ENCODE assay signal across 20 cellular contexts in the genomic region with DNA sequence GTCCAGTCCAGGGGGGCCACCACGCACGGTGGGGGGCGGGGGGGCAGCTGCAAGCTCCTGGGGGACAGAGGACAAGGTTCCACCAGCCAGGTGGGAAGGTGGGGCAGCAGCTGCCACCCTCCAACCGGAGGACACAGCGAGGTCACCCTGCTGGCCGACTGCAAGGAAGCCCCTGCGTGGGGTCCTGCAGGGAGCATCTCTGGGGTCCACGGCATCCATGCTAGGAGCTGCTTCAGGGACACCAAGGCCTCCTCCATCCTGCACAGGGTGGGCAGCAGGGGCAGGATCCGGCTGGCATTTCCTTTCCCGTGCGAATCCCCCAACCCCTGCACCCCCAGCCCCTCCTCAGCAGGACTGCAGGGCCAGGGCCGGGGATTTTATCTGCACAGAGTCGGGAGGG.
"Had no signal": no experiment of that assay in that cellular context is flagged by ENCODE, and none has a peak within 500 bp of the region (broad histone marks: within the 10 kb centered on the region; RNA-seq: fewer than 3 reads in every experiment).

No MANE protein-coding gene starts in this region.

- ATAC-seq: left lung; naive thymus-derived CD4-positive, alpha-beta T cell; psoas muscle; sciatic nerve had no signal

- H3K27me3 ChIP-seq: heart left ventricle, left lung, neutrophil, tibial artery had no signal

- H3K9me3 ChIP-seq: heart left ventricle, left lung, neutrophil, psoas muscle, tibial artery had no signal

- DNase-seq: caudate nucleus; effector CD4-positive, alpha-beta T cell; foreskin melanocyte; hypothalamus; left lung; mesendoderm; naive thymus-derived CD4-positive, alpha-beta T cell; nephron progenitor cell; psoas muscle; retina; stimulated activated CD4-positive, alpha-beta T cell treated with anti-CD3 and anti-CD28 coated beads, Interleukin-12 subunit alpha, Interleukin-12 subunit beta, amount 100 ng/mL, for 4 hours; stimulated activated CD4-positive, alpha-beta T cell treated with anti-CD3 and anti-CD28 coated beads, Interleukin-2, amount 100 ng/mL, for 48 hours; stimulated activated naive CD4-positive, alpha-beta T cell treated with Interleukin-2 at 50 U/mL for 16 hours; tibial artery had no signal

- H3K9me3 Mint-ChIP-seq: endodermal cell; naive thymus-derived CD4-positive, alpha-beta T cell; nephron progenitor cell had no signal

- H3K27ac Mint-ChIP-seq: nephron progenitor cell had no signal

- FAIRE-seq: endothelial cell of umbilical vein had no signal

- H3K4me3 Mint-ChIP-seq: endodermal cell, nephron progenitor cell had no signal

- H3K27ac ChIP-seq: coronary artery, neutrophil, tibial artery had no signal

- H3K4me3 ChIP-seq: coronary artery, heart left ventricle, left lung, psoas muscle, tibial artery had no signal
